Comparison of ENCODE assay signal across 6 cellular contexts in the genomic region with DNA sequence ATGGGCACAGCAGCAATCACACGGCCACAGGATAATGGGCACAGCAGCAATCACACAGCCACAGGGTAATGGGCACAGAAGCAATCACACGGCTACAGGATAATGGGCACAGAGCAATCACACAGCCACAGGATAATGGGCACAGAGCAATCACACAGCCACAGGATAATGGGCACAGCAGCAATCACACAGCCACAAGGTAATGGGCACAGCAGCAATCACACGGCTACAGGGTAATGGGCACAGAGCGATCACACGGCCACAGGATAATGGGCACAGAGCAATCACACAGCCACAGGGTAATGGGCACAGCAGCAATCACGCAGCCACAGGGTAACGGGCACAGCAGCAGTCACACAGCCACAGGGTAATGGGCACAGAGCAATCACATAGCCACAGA. TPM values are rescaled to one million over a fixed set of nuclear protein-coding genes. Genes with fewer than 3 reads are reported as not detected.
DNase-seq lines count a peak whose midpoint lies in the region; ATAC-seq, FAIRE-seq and TF ChIP-seq lines count a peak whose summit lies in the region.
"Not testable (repeated sequence)": the region's sequence is repeated elsewhere in the genome, so short reads cannot be mapped to it uniquely, and the experiment has no call there.

No MANE protein-coding gene starts in this region.

- CTCF ChIA-PET in K562 (lab: Yijun Ruan, JAX; ENCODE audit: low intra/inter-chr PET ratio) = not testable (repeated sequence)

- H3K9ac ChIP-seq in BLaER1 (peak overlapping the region; percentile 96; the same call in 1 of the 2 replicates), K562 (ENCODE audit: insufficient read depth in 1 of 2, low read depth in 2 of 2, low read length in 2 of 2) (peak overlapping the region in 1 of 2 experiments; percentile 65; a peak in 1 of 4 replicates)
- H3K9ac ChIP-seq in KMS-11 = not testable (repeated sequence)

- H3K36me3 ChIP-seq in BLaER1 (peaks cover 56% of the 10 kb centered on the region), K562 (ENCODE audit: control insufficient read depth, insufficient read depth, low read length) (peaks cover 54% of the 10 kb centered on the region)
- not testable (repeated sequence) for H3K36me3 ChIP-seq in KMS-11 (ENCODE audit: insufficient read depth)

- POLR2A ChIA-PET in K562 (lab: Yijun Ruan, JAX) = not testable (repeated sequence)
- POLR2A ChIA-PET in naive thymus-derived CD8-positive, alpha-beta T cell (lab: Charles Lee) = interaction anchor here (0.5 kb wide), 1 partner anchor 634 kb away, joined by 4 read pairs; no protein-coding TSS in a partner anchor

- not testable (repeated sequence) for H3K4me3 ChIP-seq in BLaER1; KMS-11 (IDR thresholded peaks at IDR 0.05; ENCODE audit: insufficient read depth, low read depth, low read length); K562

- not testable (repeated sequence) for TF ChIP-seq CTCF in KMS-11 (conservative IDR thresholded peaks at IDR 0.05; ENCODE audit: low read depth, low read length); VCaP (conservative IDR thresholded peaks at IDR 0.05); K562 (IDR thresholded peaks at IDR 0.05 in 2 of 3, conservative IDR thresholded peaks at IDR 0.05 in 1 of 3; ENCODE audit: insufficient read depth in 2 of 3, low read depth in 1 of 3, low read length in 3 of 3)

- not testable (repeated sequence) for TF ChIP-seq EP300 in K562 (IDR thresholded peaks at IDR 0.05; ENCODE audit: low read length)

- not testable (repeated sequence) for H2AFZ ChIP-seq in KMS-11 (ENCODE audit: low read depth); K562 (ENCODE audit: low read depth, low read length)

- H4K20me1 ChIP-seq in BLaER1 = peaks cover 68% of the 10 kb centered on the region
- not testable (repeated sequence) for H4K20me1 ChIP-seq in KMS-11 (ENCODE audit: insufficient read depth)
- H4K20me1 ChIP-seq in K562 (replicated peaks; ENCODE audit: control insufficient read depth, insufficient read depth, low read length) = peaks cover 18% of the 10 kb centered on the region

- in situ Hi-C loops in K562 (cut with MboI) = not testable (repeated sequence)

- not testable (repeated sequence) for H3K27me3 Mint-ChIP-seq in activated T-helper 17 cell treated with anti-CD3 and anti-CD28 coated beads, Interleukin-2, amount 50 U/mL, for 72 hours; naive thymus-derived CD8-positive, alpha-beta T cell

- not testable (repeated sequence) for H3K27ac ChIP-seq in BLaER1; KMS-11; K562 (ENCODE audit: extremely low read depth, low read depth, low read length)
- peak overlapping the region; percentile 95; the same call in 1 of the 2 replicates for H3K27ac ChIP-seq in VCaP

- H3K36me3 Mint-ChIP-seq in activated T-helper 17 cell treated with anti-CD3 and anti-CD28 coated beads, Interleukin-2, amount 50 U/mL, for 72 hours (ENCODE audit: low read depth) = peaks cover 61% of the 10 kb centered on the region
- peaks cover 0 to 36% (median 5%) of the 10 kb centered on the region in 3 donors for H3K36me3 Mint-ChIP-seq in naive thymus-derived CD8-positive, alpha-beta T cell

- not testable (repeated sequence) for H3K27ac Mint-ChIP-seq in activated T-helper 17 cell treated with anti-CD3 and anti-CD28 coated beads, Interleukin-2, amount 50 U/mL, for 72 hours
- H3K27ac Mint-ChIP-seq in naive thymus-derived CD8-positive, alpha-beta T cell = peak overlapping the region in 3 of 10 donors; percentile 41 to 74 (median 68)

- peak overlapping the region; percentile 97 for H3K4me3 Mint-ChIP-seq in activated T-helper 17 cell treated with anti-CD3 and anti-CD28 coated beads, Interleukin-2, amount 50 U/mL, for 72 hours
- peak overlapping the region in 8 of 10 donors; percentile 15 to 95 (median 70) for H3K4me3 Mint-ChIP-seq in naive thymus-derived CD8-positive, alpha-beta T cell

- FAIRE-seq in K562 (lab: Jason Lieb, UNC) = not testable (repeated sequence)

- H3K9me1 ChIP-seq in K562 (ENCODE audit: control insufficient read depth, insufficient read depth, low read length) = not testable (repeated sequence)

- intact Hi-C loops in K562 (cut with micrococcal nuclease) = not testable (repeated sequence)

- WGBS in K562 (ENCODE audit: insufficient coverage, low coverage, missing lambda C conversion rate) = 100% methylated on average over 1 of the region's 7 CpGs

- not testable (repeated sequence) for TF ChIP-seq RAD21 in K562 (CRISPR knock-in tag; conservative IDR thresholded peaks at IDR 0.05 in 1 of 2, IDR thresholded peaks at IDR 0.05 in 1 of 2)

- not testable (repeated sequence) for H3K9me3 ChIP-seq in BLaER1; K562 (replicated peaks; ENCODE audit: control insufficient read depth, insufficient read depth, low read depth, low read length)

- not testable (repeated sequence) for DNase-seq in K562 (ENCODE audit: extremely low read depth in 1 of 4, low spot score in 3 of 4)
- peak in 1 of 10 donors; percentile 23 for DNase-seq in naive thymus-derived CD8-positive, alpha-beta T cell

- H3K4me2 ChIP-seq in BLaER1 (peak overlapping the region; percentile 99), KMS-11 (peak overlapping the region; percentile 89; the same call in 1 of the 2 replicates), K562 (ENCODE audit: insufficient read depth, low read length) (peak overlapping the region; percentile 91; the same call in 1 of the 2 replicates)

- not testable (repeated sequence) for ATAC-seq in activated T-helper 17 cell treated with anti-CD3 and anti-CD28 coated beads, Interleukin-2, amount 50 U/mL, for 72 hours (replicated peaks); K562; naive thymus-derived CD8-positive, alpha-beta T cell

- BruUV-seq in K562 (replicated peaks; lab: Mats Ljungman, UMichigan) = not testable (repeated sequence)

- H3K4me1 Mint-ChIP-seq in activated T-helper 17 cell treated with anti-CD3 and anti-CD28 coated beads, Interleukin-2, amount 50 U/mL, for 72 hours = peaks cover 32% of the 10 kb centered on the region
- H3K4me1 Mint-ChIP-seq in naive thymus-derived CD8-positive, alpha-beta T cell = peaks cover 33 to 45% (median 38%) of the 10 kb centered on the region in 4 donors

- H3K4me1 ChIP-seq in BLaER1 (peaks cover 61% of the 10 kb centered on the region), K562 (replicated peaks in 1 of 2; ENCODE audit: control insufficient read depth in 2 of 2, insufficient read depth in 2 of 2, low read length in 2 of 2) (peaks cover 10 to 16% of the 10 kb centered on the region in 2 experiments; a peak in 3 of 5 replicates)
- not testable (repeated sequence) for H3K4me1 ChIP-seq in KMS-11 (ENCODE audit: low read depth, poor library complexity, severe bottlenecking)

- H3K27me3 ChIP-seq in BLaER1; KMS-11 (ENCODE audit: insufficient read depth, low read depth); K562 (ENCODE audit: control insufficient read depth in 2 of 2, insufficient read depth in 2 of 2, low read length in 2 of 2): not testable (repeated sequence)

- H3K9me3 Mint-ChIP-seq in activated T-helper 17 cell treated with anti-CD3 and anti-CD28 coated beads, Interleukin-2, amount 50 U/mL, for 72 hours; naive thymus-derived CD8-positive, alpha-beta T cell: not testable (repeated sequence)

- H3K79me2 ChIP-seq in KMS-11 (ENCODE audit: insufficient read depth, low read depth) (peaks cover 31% of the 10 kb centered on the region), K562 (ENCODE audit: control insufficient read depth, insufficient read depth, low read length) (peaks cover 64% of the 10 kb centered on the region)

- not testable (repeated sequence) for TF ChIP-seq POLR2A in K562 (conservative IDR thresholded peaks at IDR 0.05)

RNA-seq across cellular contexts. Expression of gene GEMIN4, which starts 2.7 kb away (rescaled TPM):
- total RNA-seq in activated T-helper 17 cell treated with anti-CD3 and anti-CD28 coated beads, Interleukin-2, amount 50 U/mL, for 72 hours = 10 to 100 TPM; 40.7 to 54.4 TPM
- 30.0 and 64.9 TPM in 2 replicates for total RNA-seq in K562 (2011; cell fraction: chromatin; rRNA removed; ENCODE audit: low replicate concordance)
- total RNA-seq in K562 (2011; cell fraction: nucleolus; rRNA removed) = 36.8 and 49.5 TPM in 2 replicates
- total RNA-seq in K562 (2011; cell fraction: nucleoplasm; rRNA removed) = 43.7 and 49.5 TPM in 2 replicates
- total RNA-seq in K562 (2014; rRNA removed) = 16.7 and 25.3 TPM in 2 replicates
- 6.3 and 8.6 TPM in 2 replicates for total RNA-seq in K562 (2014; rRNA removed; fragmentation: Illumina TruSeq; extraction: Trizol)
- 9.4 and 10.5 TPM in 2 replicates for total RNA-seq in K562 (2015; rRNA removed; fragmentation: Illumina TruSeq; extraction: Trizol)
- 36.6 and 38.5 TPM in 2 replicates for total RNA-seq in K562 (2021)
- polyA plus RNA-seq in K562 (2011; rRNA removed) = 10.8 and 23.4 TPM in 2 replicates
- polyA plus RNA-seq in K562 (2011; cell fraction: cytosol; rRNA removed) = 9.8 and 21.2 TPM in 2 replicates
- 22.9 and 38.2 TPM in 2 replicates for polyA plus RNA-seq in K562 (2011; cell fraction: nucleus; rRNA removed)
- 20.2 and 21.9 TPM in 2 replicates for polyA plus RNA-seq in K562 (2012)
- 32.1 and 42.5 TPM in 2 replicates for polyA plus RNA-seq in K562 (2014; fragmentation: Illumina TruSeq; extraction: Trizol)
- 1 to 10 TPM; 1.8 to 2.3 TPM for polyA plus RNA-seq in K562 (2014; fragmentation: Nextera tagmentation; extraction: Ambion mirVana)
- 14.3 and 15.8 TPM in 2 replicates for polyA plus RNA-seq in K562 (2014; rRNA removed)
- 12.4 and 15.3 TPM in 2 replicates for polyA minus RNA-seq in K562 (2011; rRNA and poly(A)+ RNA removed)
- 13.9 and 15.2 TPM in 2 replicates for polyA minus RNA-seq in K562 (2011; cell fraction: cytosol; rRNA and poly(A)+ RNA removed)
- 18.6 and 25.3 TPM in 2 replicates for polyA minus RNA-seq in K562 (2011; cell fraction: nucleus; rRNA and poly(A)+ RNA removed)
- 10 to 100 TPM; 37.8 to 41.0 TPM for total RNA-seq in naive thymus-derived CD8-positive, alpha-beta T cell
- 10 to 100 TPM; 16.6 to 35.1 (median 21.2) TPM for polyA plus RNA-seq in naive thymus-derived CD8-positive, alpha-beta T cell

RNA-seq across cellular contexts. Expression of gene TLCD3A, which starts 17.0 kb away (rescaled TPM):
- 10 to 100 TPM; 15.0 to 22.0 TPM for total RNA-seq in activated T-helper 17 cell treated with anti-CD3 and anti-CD28 coated beads, Interleukin-2, amount 50 U/mL, for 72 hours
- total RNA-seq in K562 (2011; cell fraction: chromatin; rRNA removed; ENCODE audit: low replicate concordance) = 11.0 and 24.6 TPM in 2 replicates
- total RNA-seq in K562 (2011; cell fraction: nucleolus; rRNA removed) = 20.4 and 25.5 TPM in 2 replicates
- total RNA-seq in K562 (2011; cell fraction: nucleoplasm; rRNA removed) = 20.2 and 23.2 TPM in 2 replicates
- total RNA-seq in K562 (2014; rRNA removed) (7.9 and 10.8 TPM in 2 replicates), K562 (2014; rRNA removed; fragmentation: Illumina TruSeq; extraction: Trizol) (5.6 and 6.5 TPM in 2 replicates), K562 (2015; rRNA removed; fragmentation: Illumina TruSeq; extraction: Trizol) (6.9 and 7.1 TPM in 2 replicates), K562 (2021) (8.7 and 9.3 TPM in 2 replicates)
- polyA plus RNA-seq in K562 (2011; rRNA removed) (11.9 and 13.5 TPM in 2 replicates), K562 (2014; fragmentation: Illumina TruSeq; extraction: Trizol) (8.2 and 9.4 TPM in 2 replicates), K562 (2014; fragmentation: Nextera tagmentation; extraction: Ambion mirVana) (1 to 10 TPM; 1.3 to 1.7 TPM), K562 (2014; rRNA removed) (7.3 and 9.4 TPM in 2 replicates)
- polyA plus RNA-seq in K562 (2011; cell fraction: cytosol; rRNA removed) = 16.7 and 24.3 TPM in 2 replicates
- 8.0 and 11.5 TPM in 2 replicates for polyA plus RNA-seq in K562 (2011; cell fraction: nucleus; rRNA removed)
- polyA plus RNA-seq in K562 (2012) = 9.3 and 10.4 TPM in 2 replicates
- polyA minus RNA-seq in K562 (2011; rRNA and poly(A)+ RNA removed) = 12.4 and 20.2 TPM in 2 replicates
- 10.1 and 10.3 TPM in 2 replicates for polyA minus RNA-seq in K562 (2011; cell fraction: cytosol; rRNA and poly(A)+ RNA removed)
- polyA minus RNA-seq in K562 (2011; cell fraction: nucleus; rRNA and poly(A)+ RNA removed) = 4.4 and 5.2 TPM in 2 replicates
- total RNA-seq in naive thymus-derived CD8-positive, alpha-beta T cell = 1 to 10 TPM; 2.1 to 3.8 TPM
- polyA plus RNA-seq in naive thymus-derived CD8-positive, alpha-beta T cell = 1 to 10 TPM in 2 of 3 donors, under 1 TPM in 1; 0.98 to 2.0 (median 1.2) TPM

RNA-seq across cellular contexts. Expression of gene GLOD4, which starts 32.7 kb away (rescaled TPM):
- 10 to 100 TPM; 41.5 to 59.0 TPM for total RNA-seq in activated T-helper 17 cell treated with anti-CD3 and anti-CD28 coated beads, Interleukin-2, amount 50 U/mL, for 72 hours
- total RNA-seq in K562 (2011; cell fraction: chromatin; rRNA removed; ENCODE audit: low replicate concordance) = 41.8 and 82.0 TPM in 2 replicates
- 22.0 and 26.6 TPM in 2 replicates for total RNA-seq in K562 (2011; cell fraction: nucleolus; rRNA removed)
- 56.0 and 74.9 TPM in 2 replicates for total RNA-seq in K562 (2011; cell fraction: nucleoplasm; rRNA removed)
- total RNA-seq in K562 (2014; rRNA removed) (45.3 and 52.0 TPM in 2 replicates), K562 (2014; rRNA removed; fragmentation: Illumina TruSeq; extraction: Trizol) (52.7 and 61.4 TPM in 2 replicates), K562 (2015; rRNA removed; fragmentation: Illumina TruSeq; extraction: Trizol) (49.8 and 54.6 TPM in 2 replicates), K562 (2021) (55.2 and 64.9 TPM in 2 replicates)
- polyA plus RNA-seq in K562 (2011; rRNA removed) (45.6 and 65.9 TPM in 2 replicates), K562 (2014; fragmentation: Illumina TruSeq; extraction: Trizol) (67.2 and 67.6 TPM in 2 replicates), K562 (2014; fragmentation: Nextera tagmentation; extraction: Ambion mirVana) (100 to 1,000 TPM in 1 of 2 experiments, 10 to 100 TPM in 1; 62.3 to 109 TPM), K562 (2014; rRNA removed) (69.2 and 81.7 TPM in 2 replicates)
- polyA plus RNA-seq in K562 (2011; cell fraction: cytosol; rRNA removed) = 17.8 and 37.4 TPM in 2 replicates
- polyA plus RNA-seq in K562 (2011; cell fraction: nucleus; rRNA removed) = 33.7 and 46.6 TPM in 2 replicates
- polyA plus RNA-seq in K562 (2012) = 47.2 and 69.3 TPM in 2 replicates
- polyA minus RNA-seq in K562 (2011; rRNA and poly(A)+ RNA removed) = 42.2 and 59.2 TPM in 2 replicates
- 14.0 and 15.5 TPM in 2 replicates for polyA minus RNA-seq in K562 (2011; cell fraction: cytosol; rRNA and poly(A)+ RNA removed)
- polyA minus RNA-seq in K562 (2011; cell fraction: nucleus; rRNA and poly(A)+ RNA removed) = 12.1 and 17.2 TPM in 2 replicates
- 10 to 100 TPM; 79.9 to 89.7 TPM for total RNA-seq in naive thymus-derived CD8-positive, alpha-beta T cell
- 10 to 100 TPM; 96.2 to 97.4 (median 97.2) TPM for polyA plus RNA-seq in naive thymus-derived CD8-positive, alpha-beta T cell

RNA-seq across cellular contexts. Expression of gene MRM3, which starts 32.8 kb away (rescaled TPM):
- 10 to 100 TPM; 19.9 to 30.0 TPM for total RNA-seq in activated T-helper 17 cell treated with anti-CD3 and anti-CD28 coated beads, Interleukin-2, amount 50 U/mL, for 72 hours
- 19.2 and 25.8 TPM in 2 replicates for total RNA-seq in K562 (2011; cell fraction: chromatin; rRNA removed; ENCODE audit: low replicate concordance)
- 44.0 and 47.0 TPM in 2 replicates for total RNA-seq in K562 (2011; cell fraction: nucleolus; rRNA removed)
- 23.2 and 27.1 TPM in 2 replicates for total RNA-seq in K562 (2011; cell fraction: nucleoplasm; rRNA removed)
- total RNA-seq in K562 (2014; rRNA removed) = 24.8 and 40.6 TPM in 2 replicates
- total RNA-seq in K562 (2014; rRNA removed; fragmentation: Illumina TruSeq; extraction: Trizol) = 16.4 and 19.4 TPM in 2 replicates
- total RNA-seq in K562 (2015; rRNA removed; fragmentation: Illumina TruSeq; extraction: Trizol) = 18.3 and 19.5 TPM in 2 replicates
- total RNA-seq in K562 (2021) = 21.2 and 23.0 TPM in 2 replicates
- 19.0 and 23.5 TPM in 2 replicates for polyA plus RNA-seq in K562 (2011; rRNA removed)
- 15.6 and 17.3 TPM in 2 replicates for polyA plus RNA-seq in K562 (2011; cell fraction: cytosol; rRNA removed)
- polyA plus RNA-seq in K562 (2011; cell fraction: nucleus; rRNA removed) = 13.2 and 17.1 TPM in 2 replicates
- polyA plus RNA-seq in K562 (2012) = 11.2 and 20.0 TPM in 2 replicates
- polyA plus RNA-seq in K562 (2014; fragmentation: Illumina TruSeq; extraction: Trizol) = 13.6 and 18.1 TPM in 2 replicates
- 1 to 10 TPM; 2.4 to 3.7 TPM for polyA plus RNA-seq in K562 (2014; fragmentation: Nextera tagmentation; extraction: Ambion mirVana)
- 19.4 and 24.4 TPM in 2 replicates for polyA plus RNA-seq in K562 (2014; rRNA removed)
- 21.9 and 22.4 TPM in 2 replicates for polyA minus RNA-seq in K562 (2011; rRNA and poly(A)+ RNA removed)
- polyA minus RNA-seq in K562 (2011; cell fraction: cytosol; rRNA and poly(A)+ RNA removed) = 12.9 and 13.9 TPM in 2 replicates
- polyA minus RNA-seq in K562 (2011; cell fraction: nucleus; rRNA and poly(A)+ RNA removed) = 18.4 and 26.4 TPM in 2 replicates
- total RNA-seq in naive thymus-derived CD8-positive, alpha-beta T cell = 10 to 100 TPM; 26.2 to 26.3 TPM
- polyA plus RNA-seq in naive thymus-derived CD8-positive, alpha-beta T cell = 10 to 100 TPM; 23.7 to 27.2 (median 23.9) TPM

RNA-seq across cellular contexts. Expression of gene VPS53, which starts 34.7 kb away (rescaled TPM):
- 10 to 100 TPM; 38.3 to 53.3 TPM for total RNA-seq in activated T-helper 17 cell treated with anti-CD3 and anti-CD28 coated beads, Interleukin-2, amount 50 U/mL, for 72 hours
- 76.4 and 103 TPM in 2 replicates for total RNA-seq in K562 (2011; cell fraction: chromatin; rRNA removed; ENCODE audit: low replicate concordance)
- total RNA-seq in K562 (2011; cell fraction: nucleolus; rRNA removed) = 32.6 and 35.0 TPM in 2 replicates
- total RNA-seq in K562 (2011; cell fraction: nucleoplasm; rRNA removed) = 47.7 and 52.4 TPM in 2 replicates
- total RNA-seq in K562 (2014; rRNA removed) (4.9 and 9.1 TPM in 2 replicates), K562 (2014; rRNA removed; fragmentation: Illumina TruSeq; extraction: Trizol) (6.9 and 7.1 TPM in 2 replicates), K562 (2015; rRNA removed; fragmentation: Illumina TruSeq; extraction: Trizol) (8.1 and 8.3 TPM in 2 replicates), K562 (2021) (27.5 and 29.1 TPM in 2 replicates)
- polyA plus RNA-seq in K562 (2011; rRNA removed) (9.9 and 12.4 TPM in 2 replicates), K562 (2014; fragmentation: Illumina TruSeq; extraction: Trizol) (8.3 and 8.8 TPM in 2 replicates), K562 (2014; fragmentation: Nextera tagmentation; extraction: Ambion mirVana) (1 to 10 TPM in 1 of 2 experiments, under 1 TPM in 1; 0.90 to 1.3 TPM), K562 (2014; rRNA removed) (6.0 and 8.2 TPM in 2 replicates)
- 7.0 and 8.0 TPM in 2 replicates for polyA plus RNA-seq in K562 (2011; cell fraction: cytosol; rRNA removed)
- polyA plus RNA-seq in K562 (2011; cell fraction: nucleus; rRNA removed) = 16.7 and 18.6 TPM in 2 replicates
- 9.9 and 17.0 TPM in 2 replicates for polyA plus RNA-seq in K562 (2012)
- polyA minus RNA-seq in K562 (2011; rRNA and poly(A)+ RNA removed) = 45.0 and 68.4 TPM in 2 replicates
- polyA minus RNA-seq in K562 (2011; cell fraction: cytosol; rRNA and poly(A)+ RNA removed) = 22.6 and 24.3 TPM in 2 replicates
- polyA minus RNA-seq in K562 (2011; cell fraction: nucleus; rRNA and poly(A)+ RNA removed) = 30.6 and 48.9 TPM in 2 replicates
- 10 to 100 TPM; 76.7 to 90.1 TPM for total RNA-seq in naive thymus-derived CD8-positive, alpha-beta T cell
- 1 to 10 TPM; 5.0 to 9.4 (median 8.1) TPM for polyA plus RNA-seq in naive thymus-derived CD8-positive, alpha-beta T cell
